Comparison of ENCODE assay signal across 8 cellular contexts in the genomic region with DNA sequence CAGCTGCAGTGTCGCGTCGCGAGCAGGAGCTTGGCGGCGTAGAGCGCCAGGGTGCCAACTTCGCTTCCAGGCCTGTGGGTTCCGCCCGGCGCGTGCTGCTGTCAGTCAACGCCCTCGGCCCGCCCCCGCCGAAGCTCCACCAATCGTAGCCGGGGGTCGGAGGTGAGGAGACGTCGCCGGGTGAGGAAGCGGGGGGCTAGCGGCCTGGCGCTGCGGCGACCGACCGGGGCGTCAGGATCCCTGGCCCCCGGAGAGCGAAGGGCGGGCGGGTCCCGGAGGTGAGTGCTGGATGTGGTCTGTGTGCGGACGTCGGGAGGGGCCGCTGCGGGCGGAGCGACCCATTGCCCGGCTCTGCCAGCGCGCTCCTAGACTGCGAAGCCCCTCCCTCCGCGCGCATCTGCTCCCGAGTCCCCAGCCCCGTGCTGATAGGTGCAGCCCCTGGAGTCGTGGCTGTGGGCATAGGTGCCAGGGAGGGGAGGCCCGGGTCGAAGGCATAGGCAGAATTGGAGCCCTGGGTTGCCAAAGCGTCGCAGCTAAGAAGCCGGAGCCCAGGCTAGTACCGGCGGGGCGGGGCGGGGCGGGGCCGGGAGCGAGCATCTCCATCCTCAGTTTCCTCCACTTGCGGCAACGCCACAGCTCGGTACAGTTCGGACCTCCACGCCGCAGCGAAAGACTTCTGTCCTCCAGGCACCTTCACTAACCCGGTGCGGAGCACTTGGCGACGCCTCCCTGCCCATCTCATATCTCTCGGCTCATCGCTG. TPM values are rescaled to one million over a fixed set of nuclear protein-coding genes. Genes with fewer than 3 reads are reported as not detected.
DNase-seq lines count a peak whose midpoint lies in the region; FAIRE-seq and TF ChIP-seq lines count a peak whose summit lies in the region.

NXPE3 (plus strand) TSS at position 165 of the 761 bp plus-strand sequence. CDS start 6,386 bp downstream, outside the sequence.

- H2BK5ac ChIP-seq in H1 (ENCODE audit: low read depth, low read length) (peak within 1 kb of the TSS; percentile 67; the same call in 1 of the 2 replicates), mesendoderm (ENCODE audit: low read length) (no peak within 1 kb of the TSS)

- H4K5ac ChIP-seq in H1 (ENCODE audit: insufficient read length, low read depth, low read length) (peak within 1 kb of the TSS; percentile 48), mesendoderm (ENCODE audit: low read length) (no peak within 1 kb of the TSS)

- WGBS in H1 (ENCODE audit: extremely low coverage in 1 of 2, insufficient coverage in 1 of 2, insufficient read length in 1 of 2, insufficient replicate concordance in 2 of 2, low coverage in 1 of 2, low lambda C conversion rate in 2 of 2, missing lambda C conversion rate in 1 of 2), 2 experiments: 2% methylated on average over 59 of the region's 78 CpGs; no CpG with 5 or more reads in 1 of the 2 experiments
- WGBS in mesendoderm (ENCODE audit: extremely low coverage, insufficient coverage, low lambda C conversion rate): no CpG with 5 or more reads among the region's 78 CpGs

- peak within 1 kb of the TSS; percentile 46 for H4K91ac ChIP-seq in H1 (replicated peaks; ENCODE audit: insufficient read length, low read length)

- H3K79me2 ChIP-seq in H1 (ENCODE audit: control insufficient read depth in 1 of 2, insufficient read depth in 2 of 2, low read length in 2 of 2) (peaks cover 0 to 10% of the 10 kb centered on the region in 2 experiments; a peak in 1 of 4 replicates), mesendoderm (ENCODE audit: control insufficient read depth, insufficient read depth, low read length) (peaks cover 2% of the 10 kb centered on the region)

- no peak within 1 kb of the TSS for H3K14ac ChIP-seq in H1 (ENCODE audit: insufficient read length)

- H3K9me3 ChIP-seq in H1 (ENCODE audit: insufficient read depth in 2 of 2, low read depth in 1 of 2, low read length in 1 of 2): no peaks in the 10 kb centered on the region

- FAIRE-seq in H1 (lab: Jason Lieb, UNC): no peak

- peaks cover 8% of the 10 kb centered on the region for H3K23me2 ChIP-seq in H1 (ENCODE audit: low read depth, low read length)

- peaks cover 0 to 7% (median 4%) of the 10 kb centered on the region in 4 experiments; a peak in 4 of 7 replicates for H3K27me3 ChIP-seq in H1 (replicated peaks in 1 of 4; ENCODE audit: control insufficient read depth in 3 of 4, extremely low read depth in 1 of 4, insufficient read depth in 3 of 4, low read length in 3 of 4)
- H3K27me3 ChIP-seq in mesendoderm (ENCODE audit: insufficient read depth, low read length, poor library complexity): no peaks in the 10 kb centered on the region

- H3K4me2 ChIP-seq in H1 (ENCODE audit: insufficient read depth in 1 of 2, low read depth in 2 of 2, low read length in 2 of 2): peak within 1 kb of the TSS; percentile 77 to 96
- H3K4me2 ChIP-seq in mesendoderm (ENCODE audit: low read length): peak within 1 kb of the TSS; percentile 54

- H3K9ac ChIP-seq in H1 (replicated peaks in 1 of 4; ENCODE audit: extremely low read depth in 1 of 4, low read depth in 3 of 4, low read length in 3 of 4) (peak within 1 kb of the TSS; percentile 14 to 68 (median 38); a peak in 6 of 7 replicates), mesendoderm (ENCODE audit: low read length) (peak within 1 kb of the TSS; percentile 69)

- H3K27ac ChIP-seq in H1 (ENCODE audit: low read depth, low read length) (no peak within 1 kb of the TSS), mesendoderm (ENCODE audit: low read depth, low read length) (no peak within 1 kb of the TSS)

- peak; percentile 81 for DNase-seq in COLO668 (lab: John Stamatoyannopoulos, UW; ENCODE audit: unreplicated experiment)
- DNase-seq in GM20000 (ENCODE audit: low spot score): peak; percentile 90
- peak; percentile 30 for DNase-seq in HS-5 (ENCODE audit: low read depth)
- peak; percentile 66 for DNase-seq in NK-92 (lab: John Stamatoyannopoulos, UW; ENCODE audit: unreplicated experiment)
- peak; percentile 88 for DNase-seq in activated CD8-positive, alpha-beta memory T cell treated with anti-CD3 and anti-CD28 coated beads for 4 hours (ENCODE audit: low read depth in 2 of 2)
- DNase-seq in H1 (ENCODE audit: low read depth in 1 of 2, low spot score in 2 of 2): peak; percentile 47 to 97
- DNase-seq in mesendoderm: peak; percentile 88
- peak; percentile 88 for DNase-seq in stimulated activated CD8-positive, alpha-beta memory T cell treated with anti-CD3 and anti-CD28 coated beads, Interleukin-15, amount 100 ng/mL, for 1 hour (ENCODE audit: low read depth)

- H3K4me3 ChIP-seq in H1 (ENCODE audit: extremely low read depth in 1 of 4, insufficient read depth in 2 of 4, low read depth in 3 of 4, low read length in 4 of 4) (peak within 1 kb of the TSS; percentile 70 to 88 (median 75)), mesendoderm (ENCODE audit: low read length) (peak within 1 kb of the TSS; percentile 13)

- H2AK5ac ChIP-seq in H1 (ENCODE audit: low read depth, low read length) (no peak within 1 kb of the TSS), mesendoderm (ENCODE audit: low read length) (no peak within 1 kb of the TSS)

- H3K4me1 ChIP-seq in H1 (replicated peaks in 1 of 4; ENCODE audit: control insufficient read depth in 3 of 4, insufficient read depth in 4 of 4, low read length in 3 of 4) (peaks cover 5 to 11% (median 6%) of the 10 kb centered on the region in 4 experiments; a peak in 6 of 7 replicates), mesendoderm (ENCODE audit: control insufficient read depth, low read depth, low read length) (no peaks in the 10 kb centered on the region)

- TF ChIP-seq CTCF in GM20000 (IDR thresholded peaks at IDR 0.05; ENCODE audit: extremely low read depth, missing control alignments) (no peak), H1 (IDR thresholded peaks at IDR 0.05; ENCODE audit: control extremely low read depth in 1 of 3, insufficient read depth in 1 of 3, low read depth in 1 of 3, low read length in 3 of 3) (no peak)

- H2BK15ac ChIP-seq in H1 (ENCODE audit: low read length) (peak within 1 kb of the TSS; percentile 47; the same call in 1 of the 2 replicates), mesendoderm (replicated peaks; ENCODE audit: low read depth) (no peak within 1 kb of the TSS)

- peak in 1 of 2 experiments; percentile 49; a peak in 1 of 3 replicates for TF ChIP-seq POLR2A in H1 (IDR thresholded peaks at IDR 0.05; ENCODE audit: control extremely low read depth in 1 of 2, low read depth in 2 of 2, low read length in 2 of 2)

- POLR2A ChIA-PET in H1 (lab: Charles Lee; ENCODE audit: partially characterized antibody): interaction anchor here (0.6 to 1.5 kb wide), 3 partner anchors 13 to 301 kb away, joined by 3 to 4 read pairs (median 3); partner anchors contain the start of gene NFKBIZ

- peak within 1 kb of the TSS; percentile 100 for H2AFZ ChIP-seq in H1 (ENCODE audit: low read length)

- no peak within 1 kb of the TSS for H2BK120ac ChIP-seq in H1 (replicated peaks; ENCODE audit: low read depth, low read length)
- H2BK120ac ChIP-seq in mesendoderm (ENCODE audit: low read depth, low read length): no peak within 1 kb of the TSS

- no peaks in the 10 kb centered on the region for H4K20me1 ChIP-seq in H1 (replicated peaks in 1 of 2; ENCODE audit: control insufficient read depth in 1 of 2, insufficient read depth in 2 of 2, low read length in 2 of 2)

- H3K23ac ChIP-seq in H1 (ENCODE audit: insufficient read length): no peak within 1 kb of the TSS
- no peak within 1 kb of the TSS for H3K23ac ChIP-seq in mesendoderm (ENCODE audit: low read length)

- TF ChIP-seq EP300 in H1 (IDR thresholded peaks at IDR 0.05; ENCODE audit: borderline replicate concordance in 1 of 2, low read depth in 2 of 2, low read length in 2 of 2): no peak

- H4K8ac ChIP-seq in H1 (ENCODE audit: extremely low read depth, insufficient read depth, low read length) (peak within 1 kb of the TSS; percentile 86; the same call in 1 of the 2 replicates), mesendoderm (ENCODE audit: low read depth, low read length) (no peak within 1 kb of the TSS)

- H2BK20ac ChIP-seq in H1 (ENCODE audit: low read length): no peak within 1 kb of the TSS

- H2BK12ac ChIP-seq in H1 (ENCODE audit: low read depth, low read length): 0 out of 2 replicates have a peak within 1 kb of the TSS, but pooled peaks have one; percentile 11

- no peak within 1 kb of the TSS for H3K4ac ChIP-seq in H1 (replicated peaks; ENCODE audit: insufficient read length, low read depth, low read length)
- H3K4ac ChIP-seq in mesendoderm (ENCODE audit: low read depth, low read length): peak within 1 kb of the TSS; percentile 50

- H3K18ac ChIP-seq in H1 (ENCODE audit: extremely low read depth, low read length) (peak within 1 kb of the TSS; percentile 41; the same call in 1 of the 2 replicates), mesendoderm (ENCODE audit: low read length) (no peak within 1 kb of the TSS)

- H3K36me3 ChIP-seq in H1 (ENCODE audit: control insufficient read depth in 2 of 4, insufficient read depth in 4 of 4, low read length in 3 of 4): peaks cover 0 to 15% (median 8%) of the 10 kb centered on the region in 4 experiments; a peak in 5 of 8 replicates
- peaks cover 4% of the 10 kb centered on the region for H3K36me3 ChIP-seq in mesendoderm (ENCODE audit: control insufficient read depth, insufficient read depth, low read length)

- CTCF ChIA-PET in H1 (lab: Charles Lee; ENCODE audit: partially characterized antibody): interaction anchor here (1.2 kb wide), 1 partner anchor 23 kb away, joined by 3 read pairs; no protein-coding TSS in a partner anchor

- no peaks in the 10 kb centered on the region for H3K79me1 ChIP-seq in H1 (ENCODE audit: low read depth, low read length)
- no peaks in the 10 kb centered on the region for H3K79me1 ChIP-seq in mesendoderm (ENCODE audit: low read length)

- TF ChIP-seq RAD21 in H1 (IDR thresholded peaks at IDR 0.05 in 1 of 2, conservative IDR thresholded peaks at IDR 0.05 in 1 of 2; ENCODE audit: low read depth in 2 of 2, low read length in 2 of 2): no peak

- H3K56ac ChIP-seq in H1 (replicated peaks; ENCODE audit: insufficient read length, low read depth, low read length) (peak within 1 kb of the TSS; percentile 39), mesendoderm (ENCODE audit: low read length) (peak within 1 kb of the TSS; percentile 84)

TF ChIP-seq in H1, 55 proteins besides CTCF, POLR2A, EP300 and RAD21 (continues in another document):
- TF ChIP-seq KDM4A (IDR thresholded peaks at IDR 0.05; ENCODE audit: low read depth, low read length, severe bottlenecking): peak; percentile 96
- peak in 1 of 2 experiments; percentile 36; a peak in 1 of 4 replicates for TF ChIP-seq HDAC2 (IDR thresholded peaks at IDR 0.05; ENCODE audit: borderline replicate concordance in 1 of 2, low read depth in 2 of 2, low read length in 2 of 2)

RNA-seq across cellular contexts. Expression of gene NXPE3, which starts in this region (rescaled TPM):
- total RNA-seq in H1 (2021; fragmentation: NEBNext Ultra II Directional; extraction: Animal tissue kit (Norgen Biotek cat#: 25700)): 22.7 and 23.3 TPM in 2 replicates
- polyA plus RNA-seq in H1 (2011; rRNA removed): 10.9 and 12.1 TPM in 2 replicates
- 15.3 TPM for polyA plus RNA-seq in H1 (2011; cell fraction: cytosol; rRNA removed)
- polyA plus RNA-seq in H1 (2011; cell fraction: nucleus; rRNA removed): 14.8 TPM
- polyA plus RNA-seq in H1 (2012, experiment 1 of 2): 11.3 to 13.5 TPM (median 12.8 TPM) in 4 replicates
- polyA plus RNA-seq in H1 (2012, experiment 2 of 2): 2.9 TPM
- 13.5 TPM for polyA plus RNA-seq in H1 (2013, experiment 1 of 2)
- polyA plus RNA-seq in H1 (2013, experiment 2 of 2): 14.3 TPM
- 39.3 and 41.7 TPM in 2 replicates for polyA minus RNA-seq in H1 (2011; rRNA and poly(A)+ RNA removed)
- 10.7 TPM for polyA minus RNA-seq in H1 (2011; cell fraction: cytosol; rRNA and poly(A)+ RNA removed)
- polyA minus RNA-seq in H1 (2011; cell fraction: nucleus; rRNA and poly(A)+ RNA removed): 24.1 TPM
- 11.3 TPM for polyA plus RNA-seq in mesendoderm (2013, experiment 1 of 2)
- polyA plus RNA-seq in mesendoderm (2013, experiment 2 of 2): 10.8 TPM

Comparison
In these comparisons a context has a peak if more than half of its experiments do, and no peak if none do; other contexts are left out.
1. DNase-seq: peak in every context shown above with its lines; median percentile 90 in GM20000; 88 in activated CD8-positive, alpha-beta memory T cell treated with anti-CD3 and anti-CD28 coated beads for 4 hours; 88 in mesendoderm; 88 in stimulated activated CD8-positive, alpha-beta memory T cell treated with anti-CD3 and anti-CD28 coated beads, Interleukin-15, amount 100 ng/mL, for 1 hour; 81 in COLO668; 72 in H1; 66 in NK-92; 30 in HS-5.